In the genomic region with DNA sequence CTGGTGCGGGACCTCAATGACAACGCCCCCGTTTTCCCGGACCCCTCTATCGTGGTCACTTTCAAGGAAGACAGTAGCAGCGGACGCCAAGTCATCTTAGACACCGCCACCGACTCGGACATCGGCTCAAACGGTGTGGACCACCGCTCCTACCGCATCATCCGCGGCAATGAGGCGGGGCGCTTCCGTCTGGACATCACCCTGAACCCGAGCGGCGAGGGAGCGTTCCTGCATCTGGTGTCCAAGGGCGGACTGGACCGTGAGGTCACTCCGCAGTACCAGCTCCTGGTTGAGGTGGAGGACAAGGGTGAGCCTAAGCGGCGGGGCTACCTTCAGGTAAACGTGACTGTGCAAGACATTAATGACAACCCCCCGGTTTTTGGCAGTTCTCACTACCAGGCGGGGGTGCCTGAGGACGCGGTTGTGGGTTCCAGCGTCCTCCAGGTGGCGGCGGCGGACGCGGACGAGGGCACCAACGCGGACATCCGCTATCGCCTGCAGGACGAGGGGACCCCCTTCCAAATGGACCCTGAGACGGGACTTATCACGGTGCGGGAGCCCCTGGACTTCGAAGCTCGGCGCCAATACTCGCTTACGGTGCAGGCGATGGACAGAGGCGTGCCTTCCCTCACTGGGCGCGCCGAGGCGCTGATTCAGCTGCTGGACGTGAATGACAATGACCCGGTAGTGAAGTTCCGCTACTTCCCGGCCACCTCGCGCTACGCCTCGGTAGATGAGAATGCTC, we compare ENCODE assay signal across 8 cellular contexts. TPM values are rescaled to one million over a fixed set of nuclear protein-coding genes. Genes with fewer than 3 reads are reported as not detected.
DNase-seq lines count a peak whose midpoint lies in the region; ATAC-seq and TF ChIP-seq lines count a peak whose summit lies in the region.

No MANE protein-coding gene starts in this region.

- CTCF ChIA-PET in Caco-2 (lab: Charles Lee), result no interaction called here

- H3K27me3 ChIP-seq in psoas muscle (ENCODE audit: insufficient read depth in 3 of 3, low read length in 2 of 3) (no peaks in the 10 kb centered on the region), Caco-2 (replicated peaks; ENCODE audit: control insufficient read depth, insufficient read depth, low read length) (no peaks in the 10 kb centered on the region)

- H3K27ac ChIP-seq in psoas muscle, result peak overlapping the region; percentile 3

- H3K4me1 Mint-ChIP-seq in activated T-helper 2 cell treated with anti-CD3 and anti-CD28 coated beads, Interferon-gamma antibody, Interleukin-2, Interleukin-4, amounts not matched to agents 10 μg/mL and 5 μg/mL and 100 μg/mL, durations not matched to agents 14 hours and 24 hours and 36 hours (ENCODE audit: low read depth), result peaks cover 14% of the 10 kb centered on the region
- no peaks in the 10 kb centered on the region for H3K4me1 Mint-ChIP-seq in Caco-2 (ENCODE audit: low read depth, unreplicated experiment)

- H3K36me3 Mint-ChIP-seq in activated T-helper 2 cell treated with anti-CD3 and anti-CD28 coated beads, Interferon-gamma antibody, Interleukin-2, Interleukin-4, amounts not matched to agents 10 μg/mL and 5 μg/mL and 100 μg/mL, durations not matched to agents 14 hours and 24 hours and 36 hours (ENCODE audit: low read depth), result no peaks in the 10 kb centered on the region
- peaks cover 12% of the 10 kb centered on the region for H3K36me3 Mint-ChIP-seq in Caco-2 (ENCODE audit: insufficient read depth, unreplicated experiment)

- TF ChIP-seq CTCF in psoas muscle (IDR thresholded peaks at IDR 0.05), result no peak
- TF ChIP-seq CTCF in Caco-2 (IDR thresholded peaks at IDR 0.05; ENCODE audit: insufficient read depth in 1 of 2, low read depth in 1 of 2, low read length in 1 of 2, severe bottlenecking in 1 of 2, unreplicated experiment in 1 of 2), result no peak

- peaks cover 18% of the 10 kb centered on the region for H3K4me1 ChIP-seq in psoas muscle
- H3K4me1 ChIP-seq in Caco-2, result 0 out of 2 replicates have a peak, but pooled peaks cover 7% of the 10 kb centered on the region

- ATAC-seq in Right ventricle myocardium inferior (no peak), psoas muscle (no peak)

- DNase-seq in Right ventricle myocardium inferior (ENCODE audit: missing footprints) (peak; percentile 76), cardiac septum (ENCODE audit: low spot score) (no peak), hypothalamus (lab: John Stamatoyannopoulos, UW) (peak in 28 of 51 donors; percentile 9 to 59 (median 43)), psoas muscle (peak; percentile 41 to 76), NCI-H226 (no peak), Caco-2 (no peak), ureter (ENCODE audit: low spot score) (no peak)
- no peak for DNase-seq in activated T-helper 2 cell treated with anti-CD3 and anti-CD28 coated beads, Interferon-gamma antibody, Interleukin-2, Interleukin-4, amounts not matched to agents 10 μg/mL and 5 μg/mL and 100 μg/mL, durations not matched to agents 14 hours and 24 hours and 36 hours (ENCODE audit: low spot score)

- BruUV-seq in Caco-2 (replicated peaks; lab: Mats Ljungman, UMichigan), result no TSS peak

- peaks cover 51% of the 10 kb centered on the region for H3K27me3 Mint-ChIP-seq in activated T-helper 2 cell treated with anti-CD3 and anti-CD28 coated beads, Interferon-gamma antibody, Interleukin-2, Interleukin-4, amounts not matched to agents 10 μg/mL and 5 μg/mL and 100 μg/mL, durations not matched to agents 14 hours and 24 hours and 36 hours (ENCODE audit: low read depth)
- no peaks in the 10 kb centered on the region for H3K27me3 Mint-ChIP-seq in Caco-2 (ENCODE audit: insufficient read depth, unreplicated experiment)

- H3K4me3 Mint-ChIP-seq in activated T-helper 2 cell treated with anti-CD3 and anti-CD28 coated beads, Interferon-gamma antibody, Interleukin-2, Interleukin-4, amounts not matched to agents 10 μg/mL and 5 μg/mL and 100 μg/mL, durations not matched to agents 14 hours and 24 hours and 36 hours (ENCODE audit: low read depth), result peak overlapping the region; percentile 77
- no peak overlapping the region for H3K4me3 Mint-ChIP-seq in Caco-2 (ENCODE audit: unreplicated experiment)

- H3K9me3 Mint-ChIP-seq in activated T-helper 2 cell treated with anti-CD3 and anti-CD28 coated beads, Interferon-gamma antibody, Interleukin-2, Interleukin-4, amounts not matched to agents 10 μg/mL and 5 μg/mL and 100 μg/mL, durations not matched to agents 14 hours and 24 hours and 36 hours, result no peaks in the 10 kb centered on the region
- H3K9me3 Mint-ChIP-seq in Caco-2 (ENCODE audit: unreplicated experiment), result no peaks in the 10 kb centered on the region

- WGBS in psoas muscle, 3 donors, result 1 to 3% (median 2%) methylated on average over 66 to 67 of the region's 67 CpGs

- H3K27ac Mint-ChIP-seq in activated T-helper 2 cell treated with anti-CD3 and anti-CD28 coated beads, Interferon-gamma antibody, Interleukin-2, Interleukin-4, amounts not matched to agents 10 μg/mL and 5 μg/mL and 100 μg/mL, durations not matched to agents 14 hours and 24 hours and 36 hours, result no peak overlapping the region
- H3K27ac Mint-ChIP-seq in Caco-2 (ENCODE audit: unreplicated experiment), result no peak overlapping the region

- H3K36me3 ChIP-seq in psoas muscle (ENCODE audit: insufficient read depth in 1 of 2, low read depth in 1 of 2), result no peaks in the 10 kb centered on the region
- no peaks in the 10 kb centered on the region for H3K36me3 ChIP-seq in Caco-2 (ENCODE audit: control insufficient read depth, insufficient read depth, low read length)

- H3K9me3 ChIP-seq in psoas muscle (no peaks in the 10 kb centered on the region), Caco-2 (no peaks in the 10 kb centered on the region)

- intact Hi-C loops in Right ventricle myocardium inferior (cut with DNase I), result loop anchor here (5.0 kb wide), 2 partner anchors 75 to 1285 kb away; no protein-coding TSS in a partner anchor
- intact Hi-C loops in cardiac septum (cut with DNase I), result loop anchor here (2.0 to 10.0 kb wide), 4 partner anchors 82 to 1288 kb away; no protein-coding TSS in a partner anchor
- intact Hi-C loops in activated T-helper 2 cell treated with anti-CD3 and anti-CD28 coated beads, Interferon-gamma antibody, Interleukin-2, Interleukin-4, amounts not matched to agents 10 μg/mL and 5 μg/mL and 100 μg/mL, durations not matched to agents 14 hours and 24 hours and 36 hours (cut with micrococcal nuclease), result loop anchor here (10.0 kb wide), 1 partner anchor 1288 kb away; no protein-coding TSS in a partner anchor
- intact Hi-C loops in psoas muscle (cut with DNase I), result loop anchor here (5.0 to 10.0 kb wide), 3 partner anchors 75 to 435 kb away; no protein-coding TSS in a partner anchor
- intact Hi-C loops in Caco-2 (cut with micrococcal nuclease; ENCODE audit: unreplicated experiment), result loop anchor here (10.0 kb wide), 1 partner anchor 278 kb away; no protein-coding TSS in a partner anchor

- H3K4me3 ChIP-seq in psoas muscle (peak overlapping the region; percentile 93), Caco-2 (ENCODE audit: low read depth, low read length) (no peak overlapping the region)

- POLR2A ChIA-PET in Caco-2 (lab: Charles Lee), result no interaction called here

RNA-seq across cellular contexts. Expression of a gene that starts 2.2 kb away (rescaled TPM):
- total RNA-seq in Right ventricle myocardium inferior (6.5 TPM), cardiac septum (18.6 TPM), psoas muscle (1 to 10 TPM; 1.6 to 8.4 (median 3.0) TPM), Caco-2 (2022) (0.05 TPM in 1 of 2 replicates, not detected in the other), ureter (9.8 TPM)
- total RNA-seq in activated T-helper 2 cell treated with anti-CD3 and anti-CD28 coated beads, Interferon-gamma antibody, Interleukin-2, Interleukin-4, amounts not matched to agents 10 μg/mL and 5 μg/mL and 100 μg/mL, durations not matched to agents 14 hours and 24 hours and 36 hours, result not detected in 2 replicates
- polyA plus RNA-seq in psoas muscle, result 1 to 10 TPM in 1 of 3 donors, under 1 TPM in 2; 0.35 to 1.3 (median 0.82) TPM

Comparison
In these comparisons a context has a peak if more than half of its experiments do, and no peak if none do; other contexts are left out.
1. DNase-seq: peak in Right ventricle myocardium inferior (single experiment), hypothalamus (28 of 51) and psoas muscle (2 of 2); none in cardiac septum (single experiment), activated T-helper 2 cell treated with anti-CD3 and anti-CD28 coated beads, Interferon-gamma antibody, Interleukin-2, Interleukin-4, amounts not matched to agents 10 μg/mL and 5 μg/mL and 100 μg/mL, durations not matched to agents 14 hours and 24 hours and 36 hours (single experiment), NCI-H226 (single experiment), Caco-2 (0 of 2) and ureter (single experiment).